ENCODE assay signal across 1 cellular context in genomic region chr3:134359121-134360010, GRCh38.
TF ChIP-seq lines count a peak whose summit lies in the region.

No MANE protein-coding gene starts in this region.

TF ChIP-seq in WTC11, 78 proteins besides CTCF, POLR2A, EP300 and RAD21 (continued from another document):
- TF ChIP-seq ZNF219 (CRISPR knock-in tag; IDR thresholded peaks at IDR 0.05; ENCODE audit: borderline replicate concordance) (no peak), ELF4 (CRISPR knock-in tag; IDR thresholded peaks at IDR 0.05; ENCODE audit: low read depth) (no peak), AFF4 (CRISPR knock-in tag; IDR thresholded peaks at IDR 0.05; ENCODE audit: borderline replicate concordance) (no peak)
